8 cellular contexts compared by ENCODE assay signal in genomic region chr5:95822408-95823240, GRCh38. TPM values are rescaled to one million over a fixed set of nuclear protein-coding genes. Genes with fewer than 3 reads are reported as not detected.
A peak's percentile ranks its signal among the peaks of the same experiment; 100 is the strongest.
DNase-seq lines count a peak whose midpoint lies in the region; ATAC-seq, FAIRE-seq and TF ChIP-seq lines count a peak whose summit lies in the region.

Gene GLRX (minus strand): TSS chr5:95822726. CDS start chr5:95822662, 64 bp downstream.

- H3K4me1 Mint-ChIP-seq in T-helper 17 cell: peaks cover 58% of the 10 kb centered on the region

- no peaks in the 10 kb centered on the region for H3K27me3 Mint-ChIP-seq in T-helper 17 cell

- H3K4me3 ChIP-seq in cardiac fibroblast (replicated peaks in 1 of 2; ENCODE audit: low read depth in 2 of 2, low read length in 2 of 2): peak within 1 kb of the TSS; percentile 81 to 82
- peak within 1 kb of the TSS; percentile 95 for H3K4me3 ChIP-seq in iPS-20b (ENCODE audit: low read length)
- peak within 1 kb of the TSS; percentile 75 to 100 (median 84) for H3K4me3 ChIP-seq in gastrocnemius medialis

- H3K27ac ChIP-seq in iPS-20b (ENCODE audit: low read length) (no peak within 1 kb of the TSS), gastrocnemius medialis (peak within 1 kb of the TSS; percentile 87 to 92 (median 91))

- no peak for TF ChIP-seq POLR2A in H54 (IDR thresholded peaks at IDR 0.05; ENCODE audit: low read depth, low read length)
- TF ChIP-seq POLR2A in gastrocnemius medialis (IDR thresholded peaks at IDR 0.05): peak; percentile 80 to 89

- H3K9me3 ChIP-seq in T-helper 17 cell (ENCODE audit: control insufficient read depth, low read length, poor library complexity, severe bottlenecking) (no peaks in the 10 kb centered on the region), iPS-20b (ENCODE audit: insufficient read depth, low read depth, low read length) (no peaks in the 10 kb centered on the region), gastrocnemius medialis (no peaks in the 10 kb centered on the region)

- no peaks in the 10 kb centered on the region for H3K36me3 ChIP-seq in iPS-20b (ENCODE audit: insufficient read depth, low read depth, low read length)
- peaks cover 0 to 22% of the 10 kb centered on the region in 2 donors for H3K36me3 ChIP-seq in gastrocnemius medialis

- H3K4me1 ChIP-seq in iPS-20b (ENCODE audit: insufficient read depth, low read length) (peaks cover 23% of the 10 kb centered on the region), gastrocnemius medialis (peaks cover 47 to 51% of the 10 kb centered on the region in 2 donors)

- peaks cover 16% of the 10 kb centered on the region for H3K36me3 Mint-ChIP-seq in T-helper 17 cell (ENCODE audit: low read depth)

- in situ Hi-C loops in gastrocnemius medialis (cut with MboI; ENCODE audit: low sequenced_read_pairs in 4 of 4): no loop called here

- peak within 1 kb of the TSS; percentile 85 for H3K9ac ChIP-seq in iPS-20b (ENCODE audit: low read depth, low read length)

- FAIRE-seq in H54 (lab: Jason Lieb, UNC): peak; percentile 60

- intact Hi-C loops in gastrocnemius medialis (cut with DNase I; ENCODE audit: low total_unique reads): loop anchor here (1.0 to 5.0 kb wide), 3 partner anchors 9 to 880 kb away; no protein-coding TSS in a partner anchor

- H3K27me3 ChIP-seq in iPS-20b (ENCODE audit: insufficient read depth, low read length) (no peaks in the 10 kb centered on the region), gastrocnemius medialis (no peaks in the 10 kb centered on the region)

- ATAC-seq in T-helper 17 cell (peak; percentile 60), gastrocnemius medialis (peak; percentile 69 to 73)

- peak; percentile 68 for DNase-seq in NCI-H748 (lab: John Stamatoyannopoulos, UW; ENCODE audit: unreplicated experiment)
- DNase-seq in NCI-H748 treated with DMSO at 0.1 percent for 48 hours (lab: John Stamatoyannopoulos, UW): no peak
- DNase-seq in H54 (ENCODE audit: insufficient read length, low spot score): peak; percentile 56
- DNase-seq in Kasumi-1 (lab: John Stamatoyannopoulos, UW): peak; percentile 79 to 85
- DNase-seq in T-helper 17 cell: peak; percentile 36 to 50 (median 40)
- peak; percentile 92 to 97 for DNase-seq in cardiac fibroblast (ENCODE audit: low read depth in 2 of 2)
- peak; percentile 80 to 87 for DNase-seq in gastrocnemius medialis

- H3K4me3 Mint-ChIP-seq in T-helper 17 cell: peak within 1 kb of the TSS; percentile 99

- H3K27ac Mint-ChIP-seq in T-helper 17 cell: peak within 1 kb of the TSS; percentile 98

- TF ChIP-seq CTCF in cardiac fibroblast (IDR thresholded peaks at IDR 0.05; ENCODE audit: low read depth, low read length): no peak
- no peak for TF ChIP-seq CTCF in gastrocnemius medialis (IDR thresholded peaks at IDR 0.05 in 4 of 5, conservative IDR thresholded peaks at IDR 0.05 in 1 of 5)

RNA-seq across cellular contexts. Expression of gene GLRX, which starts in this region (rescaled TPM):
- total RNA-seq in T-helper 17 cell: 10 to 100 TPM; 32.0 to 51.9 TPM
- total RNA-seq in gastrocnemius medialis: 1,000 to 10,000 TPM; 1,042 to 2,721 (median 1,859) TPM

Comparison
In these comparisons a context has a peak if more than half of its experiments do, and no peak if none do; other contexts are left out.
1. RNA of gene GLRX (total RNA-seq): 1,042 to 2,721 TPM in gastrocnemius medialis; 32.0 to 51.9 TPM in T-helper 17 cell; every median in the first group is over 10 times any median in the second.
2. Peak in every context shown above with its lines, with median percentiles within 50 percentile points of each other: H3K4me3 ChIP-seq.